In the genomic region with DNA sequence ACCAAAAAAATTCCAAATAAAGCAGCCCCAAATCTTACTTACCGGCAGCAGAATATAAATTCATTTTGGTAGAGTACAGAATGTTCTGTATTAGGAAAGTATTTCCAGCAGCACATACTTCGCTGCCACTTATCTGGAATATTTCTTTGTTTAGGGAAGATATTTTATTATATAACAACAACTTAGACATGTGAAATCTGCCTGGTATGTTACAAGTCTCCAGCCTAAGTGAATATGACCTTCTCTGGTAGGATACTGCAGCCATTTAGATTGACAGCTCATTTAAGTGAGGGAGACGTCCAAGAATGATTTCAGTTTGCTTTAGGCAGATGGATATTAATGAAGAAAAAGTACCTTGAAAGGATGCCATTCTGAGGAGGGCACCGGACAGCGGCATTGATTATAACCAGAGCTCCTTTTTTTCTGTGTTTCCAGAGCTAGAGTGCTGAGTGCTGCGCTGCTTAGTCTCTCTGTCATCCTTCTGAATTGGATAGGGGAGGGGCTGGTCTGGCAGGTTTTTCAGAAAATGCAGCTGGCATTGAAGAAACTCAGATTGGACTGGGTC, we compare ENCODE assay signal across 15 cellular contexts.
DNase-seq lines count a peak whose midpoint lies in the region; ATAC-seq and TF ChIP-seq lines count a peak whose summit lies in the region.
"Had no signal": no experiment of that assay in that cellular context is flagged by ENCODE, and none has a peak within 500 bp of the region (broad histone marks: within the 10 kb centered on the region; RNA-seq: fewer than 3 reads in every experiment).

No MANE protein-coding gene starts in this region.

- POLR2A ChIA-PET in CD8-positive, alpha-beta memory T cell (lab: Charles Lee): no interaction called here

- H3K27me3 ChIP-seq in CD8-positive, alpha-beta memory T cell (ENCODE audit: insufficient read depth, low read length, poor library complexity, severe bottlenecking): no peaks in the 10 kb centered on the region
- H3K27me3 ChIP-seq: right lobe of liver had no signal

- peak; percentile 53 for DNase-seq in LNCaP clone FGC (ENCODE audit: low read depth)
- DNase-seq in NCI-H69 (lab: John Stamatoyannopoulos, UW): peak; percentile 67
- DNase-seq in fibroblast of pulmonary artery (ENCODE audit: low read depth): peak; percentile 28
- peak; percentile 73 for DNase-seq in retina
- DNase-seq in activated CD4-positive, alpha-beta T cell treated with anti-CD3 and anti-CD28 coated beads for 4 hours: no peak
- no peak for DNase-seq in CD8-positive, alpha-beta memory T cell
- DNase-seq: activated B cell treated with CpG ODN at 0.5 μM for 24 hours; CD4-positive, CD25-positive, alpha-beta regulatory T cell; immature natural killer cell; naive B cell; right lobe of liver; SHP77 treated with DMSO at 0.1 percent for 48 hours had no signal

- H3K27me3 Mint-ChIP-seq in CD8-positive, alpha-beta memory T cell: peaks cover 4 to 15% of the 10 kb centered on the region in 2 donors
- H3K27me3 Mint-ChIP-seq: activated B cell treated with CpG ODN at 0.5 μM for 24 hours, naive B cell had no signal

- H3K27ac ChIP-seq in CD8-positive, alpha-beta memory T cell (ENCODE audit: low read depth, low read length): no peak overlapping the region
- H3K27ac ChIP-seq: right lobe of liver had no signal

- H3K4me1 ChIP-seq in CD8-positive, alpha-beta memory T cell (ENCODE audit: insufficient read depth, low read length): no peaks in the 10 kb centered on the region
- H3K4me1 ChIP-seq: right lobe of liver had no signal

- no peak overlapping the region for H3K4me3 Mint-ChIP-seq in CD8-positive, alpha-beta memory T cell
- H3K4me3 Mint-ChIP-seq: activated B cell treated with CpG ODN at 0.5 μM for 24 hours; activated naive CD4-positive, alpha-beta T cell treated with anti-CD3 and anti-CD28 coated beads, Interleukin-2, amount 50 U/mL, for 24 hours; CD4-positive, CD25-positive, alpha-beta regulatory T cell; immature natural killer cell; naive B cell had no signal

- H3K4me3 ChIP-seq in LNCaP clone FGC (ENCODE audit: low read depth, low read length) (no peak overlapping the region), fibroblast of pulmonary artery (replicated peaks; ENCODE audit: low read depth, low read length) (no peak overlapping the region)
- no peak overlapping the region for H3K4me3 ChIP-seq in CD8-positive, alpha-beta memory T cell (ENCODE audit: low read length)
- H3K4me3 ChIP-seq: right lobe of liver had no signal

- CTCF ChIA-PET in CD8-positive, alpha-beta memory T cell (lab: Charles Lee): no interaction called here

- no peaks in the 10 kb centered on the region for H3K36me3 ChIP-seq in CD8-positive, alpha-beta memory T cell (ENCODE audit: insufficient read depth, low read length)
- H3K36me3 ChIP-seq: right lobe of liver had no signal

- no peak overlapping the region for H3K27ac Mint-ChIP-seq in CD8-positive, alpha-beta memory T cell
- H3K27ac Mint-ChIP-seq: activated B cell treated with CpG ODN at 0.5 μM for 24 hours; activated naive CD4-positive, alpha-beta T cell treated with anti-CD3 and anti-CD28 coated beads, Interleukin-2, amount 50 U/mL, for 24 hours; CD4-positive, CD25-positive, alpha-beta regulatory T cell; immature natural killer cell had no signal

- no peaks in the 10 kb centered on the region for H3K36me3 Mint-ChIP-seq in CD8-positive, alpha-beta memory T cell
- H3K36me3 Mint-ChIP-seq: activated naive CD4-positive, alpha-beta T cell treated with anti-CD3 and anti-CD28 coated beads, Interleukin-2, amount 50 U/mL, for 24 hours; CD4-positive, CD25-positive, alpha-beta regulatory T cell; immature natural killer cell; naive B cell had no signal

- no peak for TF ChIP-seq CTCF in LNCaP clone FGC (IDR thresholded peaks at IDR 0.05; ENCODE audit: control insufficient read depth, extremely low read depth, insufficient read depth)
- TF ChIP-seq CTCF in fibroblast of pulmonary artery (IDR thresholded peaks at IDR 0.05; ENCODE audit: low read length, missing control alignments): no peak

- peaks cover 0 to 1% (median 0%) of the 10 kb centered on the region in 5 donors for H3K9me3 Mint-ChIP-seq in CD8-positive, alpha-beta memory T cell
- H3K9me3 Mint-ChIP-seq: activated naive CD4-positive, alpha-beta T cell treated with anti-CD3 and anti-CD28 coated beads, Interleukin-2, amount 50 U/mL, for 24 hours; CD4-positive, CD25-positive, alpha-beta regulatory T cell had no signal

- H3K9me3 ChIP-seq in CD8-positive, alpha-beta memory T cell (ENCODE audit: low read length): no peaks in the 10 kb centered on the region
- H3K9me3 ChIP-seq: right lobe of liver had no signal

- no peaks in the 10 kb centered on the region for H3K4me1 Mint-ChIP-seq in CD8-positive, alpha-beta memory T cell
- H3K4me1 Mint-ChIP-seq: activated B cell treated with CpG ODN at 0.5 μM for 24 hours; activated naive CD4-positive, alpha-beta T cell treated with anti-CD3 and anti-CD28 coated beads, Interleukin-2, amount 50 U/mL, for 24 hours; CD4-positive, CD25-positive, alpha-beta regulatory T cell; immature natural killer cell; naive B cell had no signal

- no peak for ATAC-seq in HG03439 (IDR thresholded peaks at IDR 0.05; ENCODE audit: unreplicated experiment)
- ATAC-seq in HG02759 (IDR thresholded peaks at IDR 0.05; ENCODE audit: unreplicated experiment): no peak
- ATAC-seq: right lobe of liver had no signal

Comparison
In these comparisons a context has a peak if more than half of its experiments do, and no peak if none do; other contexts are left out.
1. DNase-seq: peak in LNCaP clone FGC (single experiment), NCI-H69 (single experiment), fibroblast of pulmonary artery (single experiment) and retina (single experiment); none in activated CD4-positive, alpha-beta T cell treated with anti-CD3 and anti-CD28 coated beads for 4 hours (0 of 2) and CD8-positive, alpha-beta memory T cell (0 of 5).